Comparison of ENCODE assay signal across 17 cellular contexts in genomic region chr5:33761139-33761538, GRCh38.
DNase-seq lines count a peak whose midpoint lies in the region; FAIRE-seq and TF ChIP-seq lines count a peak whose summit lies in the region.
"Had no signal": no experiment of that assay in that cellular context is flagged by ENCODE, and none has a peak within 500 bp of the region (broad histone marks: within the 10 kb centered on the region; RNA-seq: fewer than 3 reads in every experiment).

No MANE protein-coding gene starts in this region.

- no peak for TF ChIP-seq RAD21 in H1 (IDR thresholded peaks at IDR 0.05 in 1 of 2, conservative IDR thresholded peaks at IDR 0.05 in 1 of 2; ENCODE audit: low read depth in 2 of 2, low read length in 2 of 2)

- H2BK12ac ChIP-seq in H1 (ENCODE audit: low read depth, low read length): peak overlapping the region; percentile 82; the same call in 1 of the 2 replicates

- CTCF ChIA-PET in H1 (lab: Charles Lee; ENCODE audit: partially characterized antibody): no interaction called here

- POLR2A ChIA-PET in H1 (lab: Charles Lee; ENCODE audit: partially characterized antibody): interaction anchor here (0.9 kb wide), 1 partner anchor 320 kb away, joined by 4 read pairs; no protein-coding TSS in a partner anchor

- no peak overlapping the region for H2AFZ ChIP-seq in H1 (ENCODE audit: low read length)
- H2AFZ ChIP-seq: parathyroid adenoma had no signal

- no peak overlapping the region for H3K4me2 ChIP-seq in H1 (ENCODE audit: insufficient read depth in 1 of 2, low read depth in 2 of 2, low read length in 2 of 2)

- H3K18ac ChIP-seq in H1 (ENCODE audit: extremely low read depth, low read length): no peak overlapping the region; the same call in 1 of the 2 replicates

- no peak overlapping the region for H3K56ac ChIP-seq in H1 (replicated peaks; ENCODE audit: insufficient read length, low read depth, low read length)

- peaks cover 4 to 18% (median 11%) of the 10 kb centered on the region in 4 experiments; a peak in 5 of 7 replicates for H3K4me1 ChIP-seq in H1 (replicated peaks in 1 of 4; ENCODE audit: control insufficient read depth in 3 of 4, insufficient read depth in 4 of 4, low read length in 3 of 4)
- H3K4me1 ChIP-seq: parathyroid adenoma had no signal

- no peaks in the 10 kb centered on the region for H3K9me3 ChIP-seq in H1 (ENCODE audit: insufficient read depth in 2 of 2, low read depth in 1 of 2, low read length in 1 of 2)

- H3K4ac ChIP-seq in H1 (replicated peaks; ENCODE audit: insufficient read length, low read depth, low read length): no peak overlapping the region

- H4K8ac ChIP-seq in H1 (ENCODE audit: extremely low read depth, insufficient read depth, low read length): no peak overlapping the region

- H2BK15ac ChIP-seq in H1 (ENCODE audit: low read length): peak overlapping the region; percentile 55; the same call in 1 of the 2 replicates

- no peaks in the 10 kb centered on the region for H4K20me1 ChIP-seq in H1 (replicated peaks in 1 of 2; ENCODE audit: control insufficient read depth in 1 of 2, insufficient read depth in 2 of 2, low read length in 2 of 2)

- no peak overlapping the region for H3K4me3 ChIP-seq in H1 (ENCODE audit: extremely low read depth in 1 of 4, insufficient read depth in 2 of 4, low read depth in 3 of 4, low read length in 4 of 4)
- H3K4me3 ChIP-seq: GM12878 had no signal

- no peak for TF ChIP-seq CTCF in H1 (IDR thresholded peaks at IDR 0.05; ENCODE audit: control extremely low read depth in 1 of 3, insufficient read depth in 1 of 3, low read depth in 1 of 3, low read length in 3 of 3)

- no peak overlapping the region for H3K27ac ChIP-seq in H1 (ENCODE audit: low read depth, low read length)
- H3K27ac ChIP-seq: parathyroid adenoma had no signal

- H2BK5ac ChIP-seq in H1 (ENCODE audit: low read depth, low read length): 0 out of 2 replicates have a peak overlapping the region, but pooled peaks have one; percentile 12

- H2BK20ac ChIP-seq in H1 (ENCODE audit: low read length): no peak overlapping the region

- H3K14ac ChIP-seq in H1 (ENCODE audit: insufficient read length): no peak overlapping the region

- no peaks in the 10 kb centered on the region for H3K23me2 ChIP-seq in H1 (ENCODE audit: low read depth, low read length)

- WGBS in H1 (ENCODE audit: extremely low coverage in 1 of 2, insufficient coverage in 1 of 2, insufficient read length in 1 of 2, insufficient replicate concordance in 2 of 2, low coverage in 1 of 2, low lambda C conversion rate in 2 of 2, missing lambda C conversion rate in 1 of 2), 2 experiments: 73% methylated on average over 4 of the region's 4 CpGs; no CpG with 5 or more reads in 1 of the 2 experiments

- FAIRE-seq in H1 (lab: Jason Lieb, UNC): no peak
- FAIRE-seq: GM12878 had no signal

- DNase-seq in EH (ENCODE audit: low read depth) (peak; percentile 80), M059J (ENCODE audit: low read depth) (peak; percentile 78), H1 (ENCODE audit: low read depth in 1 of 2, low spot score in 2 of 2) (no peak), left kidney (ENCODE audit: low read depth, low spot score) (peak; percentile 45), SHP77 treated with DMSO at 0.1 percent for 48 hours (lab: John Stamatoyannopoulos, UW) (no peak), MV-4-11 (lab: John Stamatoyannopoulos, UW) (no peak)
- no peak for DNase-seq in activated effector memory CD4-positive, alpha-beta T cell treated with Interleukin-2 at 50 U/mL for 16 hours
- no peak for DNase-seq in stimulated activated CD4-positive, alpha-beta T cell treated with anti-CD3 and anti-CD28 coated beads, Interleukin-1b, Interleukin-23, amount 100 ng/mL, for 48 hours
- DNase-seq: activated CD4-positive, alpha-beta T cell treated with anti-CD3 and anti-CD28 coated beads, Interleukin-2, amount 50 U/mL, for 1 hour; CD8-positive, alpha-beta memory T cell; central memory CD4-positive, alpha-beta T cell; effector CD4-positive, alpha-beta T cell; hippocampal formation; left ventricle myocardium superior; NCI-H1048 had no signal

- no peaks in the 10 kb centered on the region for H3K27me3 ChIP-seq in H1 (replicated peaks in 1 of 4; ENCODE audit: control insufficient read depth in 3 of 4, extremely low read depth in 1 of 4, insufficient read depth in 3 of 4, low read length in 3 of 4)

- no peaks in the 10 kb centered on the region for H3K36me3 ChIP-seq in H1 (ENCODE audit: control insufficient read depth in 2 of 4, insufficient read depth in 4 of 4, low read length in 3 of 4)

- no peaks in the 10 kb centered on the region; a peak in 1 of 4 replicates for H3K79me2 ChIP-seq in H1 (ENCODE audit: control insufficient read depth in 1 of 2, insufficient read depth in 2 of 2, low read length in 2 of 2)
- H3K79me2 ChIP-seq: parathyroid adenoma had no signal

- no peak for TF ChIP-seq POLR2A in H1 (IDR thresholded peaks at IDR 0.05; ENCODE audit: control extremely low read depth in 1 of 2, low read depth in 2 of 2, low read length in 2 of 2)

- H3K79me1 ChIP-seq in H1 (ENCODE audit: low read depth, low read length): no peaks in the 10 kb centered on the region

- H2BK120ac ChIP-seq in H1 (replicated peaks; ENCODE audit: low read depth, low read length): no peak overlapping the region

- H2AK5ac ChIP-seq in H1 (ENCODE audit: low read depth, low read length): no peak overlapping the region; the same call in 1 of the 2 replicates

- H4K91ac ChIP-seq in H1 (replicated peaks; ENCODE audit: insufficient read length, low read length): peak overlapping the region; percentile 15

- no peak overlapping the region for H4K5ac ChIP-seq in H1 (ENCODE audit: insufficient read length, low read depth, low read length)

- H3K23ac ChIP-seq in H1 (ENCODE audit: insufficient read length): no peak overlapping the region

- no peak overlapping the region for H3K9ac ChIP-seq in H1 (replicated peaks in 1 of 4; ENCODE audit: extremely low read depth in 1 of 4, low read depth in 3 of 4, low read length in 3 of 4)
- H3K9ac ChIP-seq: parathyroid adenoma had no signal

- TF ChIP-seq EP300 in H1 (IDR thresholded peaks at IDR 0.05; ENCODE audit: borderline replicate concordance in 1 of 2, low read depth in 2 of 2, low read length in 2 of 2): no peak

TF ChIP-seq in H1, 55 proteins besides CTCF, POLR2A, EP300 and RAD21:
- TF ChIP-seq ZNF274 (IDR thresholded peaks at IDR 0.05; ENCODE audit: borderline replicate concordance, extremely low read depth, low read length) (no peak), MAX (IDR thresholded peaks at IDR 0.05) (no peak), CEBPB (IDR thresholded peaks at IDR 0.05; ENCODE audit: low read depth, low read length) (peak; percentile 72; the same call in 1 of the 2 replicates), HDAC2 (IDR thresholded peaks at IDR 0.05; ENCODE audit: borderline replicate concordance in 1 of 2, low read depth in 2 of 2, low read length in 2 of 2) (no peak), SIRT6 (IDR thresholded peaks at IDR 0.05; ENCODE audit: low read length) (no peak), TAF7 (optimal IDR thresholded peaks at IDR 0.05; ENCODE audit: borderline replicate concordance, low read depth, low read length) (no peak), TEAD4 (IDR thresholded peaks at IDR 0.05; ENCODE audit: low read depth, low read length) (peak; percentile 91)

Comparison
In these comparisons a context has a peak if more than half of its experiments do, and no peak if none do; other contexts are left out.
1. DNase-seq: peak in EH (single experiment), M059J (single experiment) and left kidney (single experiment); none in H1 (0 of 2), SHP77 treated with DMSO at 0.1 percent for 48 hours (single experiment), activated effector memory CD4-positive, alpha-beta T cell treated with Interleukin-2 at 50 U/mL for 16 hours (single experiment), MV-4-11 (single experiment) and stimulated activated CD4-positive, alpha-beta T cell treated with anti-CD3 and anti-CD28 coated beads, Interleukin-1b, Interleukin-23, amount 100 ng/mL, for 48 hours (single experiment).